Comparison of ENCODE assay signal across 23 cellular contexts in the genomic region with DNA sequence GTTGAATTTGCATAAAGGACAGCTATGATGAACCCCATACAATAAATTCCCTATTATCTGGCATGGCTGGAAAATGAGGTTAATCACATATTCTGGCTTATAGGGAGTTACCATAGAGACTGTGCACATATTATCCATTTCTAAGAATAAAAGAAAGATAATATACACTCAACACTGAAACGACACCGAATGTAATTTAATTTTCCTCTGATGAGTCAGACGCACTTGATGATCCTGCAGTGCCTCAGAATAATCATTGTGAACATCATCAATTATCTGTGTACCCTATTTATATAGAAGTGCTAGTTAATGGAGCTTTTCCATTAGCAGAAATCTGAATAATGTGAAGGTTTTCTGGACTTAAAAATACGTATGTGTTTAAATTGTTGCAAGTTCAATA.
"Had no signal": no experiment of that assay in that cellular context is flagged by ENCODE, and none has a peak within 500 bp of the region (broad histone marks: within the 10 kb centered on the region; RNA-seq: fewer than 3 reads in every experiment).

No MANE protein-coding gene starts in this region.

- ATAC-seq: effector memory CD8-positive, alpha-beta T cell; gastroesophageal sphincter; left cardiac atrium; left ventricle myocardium superior; natural killer cell treated with Interleukin-12 subunit alpha and Interleukin-12 subunit beta and Interleukin-15 and Interleukin-18, amount 100 ng/mL, for 72 hours; right cardiac atrium had no signal

- H3K4me1 Mint-ChIP-seq: immature natural killer cell had no signal

- H3K27ac ChIP-seq: esophagus squamous epithelium, gastroesophageal sphincter, neural progenitor cell, ovary, tibial artery, upper lobe of left lung, vagina had no signal

- H3K36me3 Mint-ChIP-seq: immature natural killer cell; natural killer cell treated with Interleukin-12 subunit alpha and Interleukin-12 subunit beta and Interleukin-15 and Interleukin-18, amount 100 ng/mL, for 72 hours had no signal

- H3K4me3 Mint-ChIP-seq: dendritic cell treated with granulocyte-macrophage colony-stimulating factor and Interleukin-4, amounts not matched to agents 40 ng/mL and 50 ng/mL, for 4 days; effector memory CD8-positive, alpha-beta T cell; immature natural killer cell; natural killer cell treated with Interleukin-12 subunit alpha and Interleukin-12 subunit beta and Interleukin-15 and Interleukin-18, amount 100 ng/mL, for 72 hours; neural progenitor cell had no signal

- DNase-seq: effector memory CD8-positive, alpha-beta T cell; esophagus squamous epithelium; foreskin fibroblast; immature natural killer cell; kidney; left cardiac atrium; left ventricle myocardium superior; mesenchymal stem cell; midbrain; nucleus accumbens; ovary; right cardiac atrium; small intestine; stimulated activated CD4-positive, alpha-beta T cell treated with anti-CD3 and anti-CD28 coated beads, Interleukin-12 subunit alpha, Interleukin-12 subunit beta, amount 100 ng/mL, for 4 hours; stimulated activated CD4-positive, alpha-beta T cell treated with anti-CD3 and anti-CD28 coated beads, Interleukin-2, amount 100 ng/mL, for 48 hours; stimulated activated naive CD4-positive, alpha-beta T cell treated with Interleukin-2 at 50 U/mL for 16 hours; tibial artery; upper lobe of left lung had no signal

- H3K27ac Mint-ChIP-seq: dendritic cell treated with granulocyte-macrophage colony-stimulating factor and Interleukin-4, amounts not matched to agents 40 ng/mL and 50 ng/mL, for 4 days; effector memory CD8-positive, alpha-beta T cell; immature natural killer cell; natural killer cell treated with Interleukin-12 subunit alpha and Interleukin-12 subunit beta and Interleukin-15 and Interleukin-18, amount 100 ng/mL, for 72 hours; neural progenitor cell had no signal

- H3K27me3 Mint-ChIP-seq: dendritic cell treated with granulocyte-macrophage colony-stimulating factor and Interleukin-4, amounts not matched to agents 40 ng/mL and 50 ng/mL, for 4 days; effector memory CD8-positive, alpha-beta T cell; natural killer cell treated with Interleukin-12 subunit alpha and Interleukin-12 subunit beta and Interleukin-15 and Interleukin-18, amount 100 ng/mL, for 72 hours had no signal

- H3K9me3 Mint-ChIP-seq: dendritic cell treated with granulocyte-macrophage colony-stimulating factor and Interleukin-4, amounts not matched to agents 40 ng/mL and 50 ng/mL, for 4 days; effector memory CD8-positive, alpha-beta T cell; immature natural killer cell; natural killer cell treated with Interleukin-12 subunit alpha and Interleukin-12 subunit beta and Interleukin-15 and Interleukin-18, amount 100 ng/mL, for 72 hours; neural progenitor cell had no signal
